ENCODE assay signal across 16 cellular contexts in the genomic region with DNA sequence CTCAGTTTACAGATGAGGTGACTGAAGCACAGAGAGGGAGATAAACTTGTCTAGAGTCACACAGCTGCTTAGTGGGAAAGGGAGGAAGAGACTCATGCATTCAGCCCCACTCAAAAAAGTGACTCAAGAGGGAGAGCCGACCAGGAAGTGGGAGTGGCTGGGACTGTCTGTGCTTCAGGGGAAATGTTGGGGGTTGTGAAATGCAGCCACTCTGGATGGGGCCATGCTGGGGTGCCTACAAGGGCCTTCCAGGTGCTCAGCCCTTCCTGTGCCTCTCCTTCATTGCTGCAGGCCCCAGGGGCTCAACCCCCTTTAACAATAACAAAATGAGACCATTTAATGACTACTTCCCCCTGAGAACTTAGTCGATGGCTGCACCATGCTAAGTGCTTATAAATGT. TPM values are rescaled to one million over a fixed set of nuclear protein-coding genes. Genes with fewer than 3 reads are reported as not detected.
A peak's percentile ranks its signal among the peaks of the same experiment; 100 is the strongest.
DNase-seq lines count a peak whose midpoint lies in the region; ATAC-seq and TF ChIP-seq lines count a peak whose summit lies in the region.
"Had no signal": no experiment of that assay in that cellular context is flagged by ENCODE, and none has a peak within 500 bp of the region (broad histone marks: within the 10 kb centered on the region; RNA-seq: fewer than 3 reads in every experiment).

No MANE protein-coding gene starts in this region.

- no peak overlapping the region for H3K9ac ChIP-seq in GM23248
- no peak overlapping the region for H3K9ac ChIP-seq in rectal smooth muscle tissue (ENCODE audit: low read length)

- WGBS in GM23248 (ENCODE audit: low coverage in 1 of 2, low lambda C conversion rate in 2 of 2, missing lambda C conversion rate in 2 of 2), 2 experiments: 30 to 32% methylated on average over 2 of the region's 2 CpGs

- H3K36me3 ChIP-seq in GM23248 (ENCODE audit: low read depth) (no peaks in the 10 kb centered on the region), rectal smooth muscle tissue (ENCODE audit: control insufficient read depth, insufficient read depth, low read length) (no peaks in the 10 kb centered on the region), WERI-Rb-1 (no peaks in the 10 kb centered on the region)

- peaks cover 9% of the 10 kb centered on the region; the same call in 1 of the 2 replicates for H3F3A ChIP-seq in GM23248 (ENCODE audit: insufficient read depth)

- ATAC-seq in activated T-cell treated with anti-CD3 and anti-CD28 coated beads, Interleukin-2, amount 50 U/mL, for 72 hours (replicated peaks in 1 of 2): no peak

- H3K4me3 ChIP-seq in GM23248: no peak overlapping the region
- no peak overlapping the region for H3K4me3 ChIP-seq in rectal smooth muscle tissue (ENCODE audit: low read length)
- H3K4me3 ChIP-seq in WERI-Rb-1 (ENCODE audit: low read depth, low read length): no peak overlapping the region
- H3K4me3 ChIP-seq: skin epidermis had no signal

- H2AFZ ChIP-seq in GM23248: no peak overlapping the region

- H3K9me2 ChIP-seq in GM23248 (ENCODE audit: insufficient read depth): no peaks in the 10 kb centered on the region

- no peaks in the 10 kb centered on the region for H3K9me3 Mint-ChIP-seq in chondrocyte (ENCODE audit: low read depth)
- no peaks in the 10 kb centered on the region for H3K9me3 Mint-ChIP-seq in activated T-cell treated with anti-CD3 and anti-CD28 coated beads, Interleukin-2, amount 50 U/mL, for 72 hours
- H3K9me3 Mint-ChIP-seq: activated T-helper 1 cell treated with anti-CD3 and anti-CD28 coated beads, Interleukin-12 subunit alpha, Interleukin-12 subunit beta, Interleukin-2, Interleukin-4 antibody, amounts not matched to agents 30 ng/mL and 10 ng/mL and 1 ng/mL, durations not matched to agents 14 hours and 24 hours and 36 hours; CD4-positive, CD25-positive, alpha-beta regulatory T cell; endodermal cell; nephron progenitor cell had no signal

- H4K20me1 ChIP-seq in GM23248 (ENCODE audit: insufficient read depth): no peaks in the 10 kb centered on the region

- no peaks in the 10 kb centered on the region for H3K27me3 ChIP-seq in GM23248 (replicated peaks; ENCODE audit: insufficient read depth)
- H3K27me3 ChIP-seq in rectal smooth muscle tissue (ENCODE audit: control insufficient read depth, insufficient read depth, low read length): no peaks in the 10 kb centered on the region
- H3K27me3 ChIP-seq in WERI-Rb-1 (ENCODE audit: insufficient read depth, low read depth, severe bottlenecking): no peaks in the 10 kb centered on the region

- DNase-seq in GM23248 (peak; percentile 71), MV-4-11 (lab: John Stamatoyannopoulos, UW) (peak; percentile 67), chondrocyte (ENCODE audit: low spot score) (no peak), WERI-Rb-1 (no peak), NCI-H524 (lab: John Stamatoyannopoulos, UW) (no peak), HuH-7.5 (ENCODE audit: low spot score) (no peak)
- no peak for DNase-seq in activated T-cell treated with anti-CD3 and anti-CD28 coated beads, Interleukin-2, amount 50 U/mL, for 72 hours
- DNase-seq: CD4-positive, CD25-positive, alpha-beta regulatory T cell; endodermal cell; GOT3; NCI-H2081 treated with DMSO at 0.1 percent for 48 hours; nephron progenitor cell had no signal

- H3K4me3 Mint-ChIP-seq in chondrocyte (ENCODE audit: unreplicated experiment): no peak overlapping the region
- H3K4me3 Mint-ChIP-seq in activated T-cell treated with anti-CD3 and anti-CD28 coated beads, Interleukin-2, amount 50 U/mL, for 72 hours: no peak overlapping the region
- H3K4me3 Mint-ChIP-seq: activated T-helper 1 cell treated with anti-CD3 and anti-CD28 coated beads, Interleukin-12 subunit alpha, Interleukin-12 subunit beta, Interleukin-2, Interleukin-4 antibody, amounts not matched to agents 30 ng/mL and 10 ng/mL and 1 ng/mL, durations not matched to agents 14 hours and 24 hours and 36 hours; brain; CD4-positive, CD25-positive, alpha-beta regulatory T cell; endodermal cell; nephron progenitor cell had no signal

- H3K4me1 ChIP-seq in GM23248 (ENCODE audit: insufficient read depth) (peaks cover 35% of the 10 kb centered on the region), rectal smooth muscle tissue (ENCODE audit: control insufficient read depth, insufficient read depth, low read length) (peaks cover 72% of the 10 kb centered on the region)

- no peaks in the 10 kb centered on the region for H3K36me3 Mint-ChIP-seq in chondrocyte (ENCODE audit: low read depth)
- no peaks in the 10 kb centered on the region for H3K36me3 Mint-ChIP-seq in activated T-cell treated with anti-CD3 and anti-CD28 coated beads, Interleukin-2, amount 50 U/mL, for 72 hours (ENCODE audit: insufficient read depth in 2 of 2)
- H3K36me3 Mint-ChIP-seq: CD4-positive, CD25-positive, alpha-beta regulatory T cell had no signal

- no peaks in the 10 kb centered on the region for H3K9me3 ChIP-seq in GM23248 (ENCODE audit: low read depth)
- no peaks in the 10 kb centered on the region for H3K9me3 ChIP-seq in WERI-Rb-1 (ENCODE audit: severe bottlenecking)

- no peaks in the 10 kb centered on the region for H3K27me3 Mint-ChIP-seq in chondrocyte (ENCODE audit: low read depth)
- H3K27me3 Mint-ChIP-seq in activated T-cell treated with anti-CD3 and anti-CD28 coated beads, Interleukin-2, amount 50 U/mL, for 72 hours (ENCODE audit: low read depth): no peaks in the 10 kb centered on the region
- H3K27me3 Mint-ChIP-seq: brain had no signal

- H3K27ac ChIP-seq in GM23248 (no peak overlapping the region), rectal smooth muscle tissue (ENCODE audit: low read depth, low read length) (peak overlapping the region; percentile 93), WERI-Rb-1 (no peak overlapping the region)
- H3K27ac ChIP-seq: skin epidermis had no signal

- H3K27ac Mint-ChIP-seq in chondrocyte (ENCODE audit: unreplicated experiment): peak overlapping the region; percentile 22
- no peak overlapping the region for H3K27ac Mint-ChIP-seq in activated T-cell treated with anti-CD3 and anti-CD28 coated beads, Interleukin-2, amount 50 U/mL, for 72 hours
- H3K27ac Mint-ChIP-seq: activated T-helper 1 cell treated with anti-CD3 and anti-CD28 coated beads, Interleukin-12 subunit alpha, Interleukin-12 subunit beta, Interleukin-2, Interleukin-4 antibody, amounts not matched to agents 30 ng/mL and 10 ng/mL and 1 ng/mL, durations not matched to agents 14 hours and 24 hours and 36 hours; CD4-positive, CD25-positive, alpha-beta regulatory T cell; endodermal cell; nephron progenitor cell had no signal

- in situ Hi-C loops in GM23248 (cut with MboI): no loop called here

- H3K4me1 Mint-ChIP-seq in chondrocyte (ENCODE audit: low read depth): peaks cover 53% of the 10 kb centered on the region
- peaks cover 8% of the 10 kb centered on the region for H3K4me1 Mint-ChIP-seq in activated T-cell treated with anti-CD3 and anti-CD28 coated beads, Interleukin-2, amount 50 U/mL, for 72 hours (ENCODE audit: low read depth)
- H3K4me1 Mint-ChIP-seq: endodermal cell had no signal

- peaks cover 98% of the 10 kb centered on the region for H3K79me2 ChIP-seq in GM23248 (ENCODE audit: insufficient read depth)

- TF ChIP-seq CTCF in chondrocyte (IDR thresholded peaks at IDR 0.05) (no peak), WERI-Rb-1 (IDR thresholded peaks at IDR 0.05; ENCODE audit: low read depth, low read length) (no peak)

- H3K4me2 ChIP-seq in GM23248 (ENCODE audit: unreplicated experiment): peak overlapping the region; percentile 15

RNA-seq across cellular contexts. Expression of a gene that starts 41.8 kb away (rescaled TPM):
- 8.6 and 11.5 TPM in 2 replicates for total RNA-seq in GM23248 (2014; rRNA removed; shearing (Covaris generic))
- 2.5 and 4.9 TPM in 2 replicates for polyA plus RNA-seq in GM23248 (2016; fragmentation: Nextera tagmentation; extraction: Ambion mirVana)
- total RNA-seq in chondrocyte: 27.0 to 48.5 TPM (median 27.0 TPM) in 3 replicates
- total RNA-seq in activated T-cell treated with anti-CD3 and anti-CD28 coated beads, Interleukin-2, amount 50 U/mL, for 72 hours: under 1 TPM; 0.14 to 0.21 TPM

Comparison
In these comparisons a context has a peak if more than half of its experiments do, and no peak if none do; other contexts are left out.
1. DNase-seq: peak in GM23248 (single experiment) and MV-4-11 (single experiment); none in chondrocyte (single experiment), WERI-Rb-1 (single experiment), NCI-H524 (0 of 2), activated T-cell treated with anti-CD3 and anti-CD28 coated beads, Interleukin-2, amount 50 U/mL, for 72 hours (0 of 2) and HuH-7.5 (single experiment).